In genomic region chr19:32675720-32676185, GRCh38 we compare ENCODE assay signal across 8 cellular contexts. TPM values are rescaled to one million over a fixed set of nuclear protein-coding genes. Genes with fewer than 3 reads are reported as not detected.
DNase-seq lines count a peak whose midpoint lies in the region; ATAC-seq lines count a peak whose summit lies in the region.

Gene RGS9BP (plus strand): TSS chr19:32675848. CDS start chr19:32676264, 416 bp downstream.

- no peaks in the 10 kb centered on the region for H3K36me3 Mint-ChIP-seq in activated CD4-positive, alpha-beta memory T cell treated with anti-CD3 and anti-CD28 coated beads, Interleukin-2, amount 10 ng/mL, durations not matched to agents 7 days and 5 days (ENCODE audit: low read depth)

- no peaks in the 10 kb centered on the region for H3K9me3 ChIP-seq in effector memory CD4-positive, alpha-beta T cell (ENCODE audit: control insufficient read depth, low read length)

- peak within 1 kb of the TSS; percentile 89 for H3K4me3 ChIP-seq in effector memory CD4-positive, alpha-beta T cell (ENCODE audit: insufficient read depth, low read depth, low read length, poor library complexity, severe bottlenecking)

- peaks cover 15% of the 10 kb centered on the region for H3K4me1 ChIP-seq in effector memory CD4-positive, alpha-beta T cell (ENCODE audit: control insufficient read depth, insufficient read depth, low read length, poor library complexity, severe bottlenecking)

- H3K36me3 ChIP-seq in effector memory CD4-positive, alpha-beta T cell (ENCODE audit: control insufficient read depth, insufficient read depth, low read length), result no peaks in the 10 kb centered on the region

- peak; percentile 31 for ATAC-seq in HG02623 (IDR thresholded peaks at IDR 0.05; ENCODE audit: unreplicated experiment)
- no peak for ATAC-seq in GM18870 (IDR thresholded peaks at IDR 0.05; ENCODE audit: unreplicated experiment)

- H3K27me3 Mint-ChIP-seq in activated CD4-positive, alpha-beta memory T cell treated with anti-CD3 and anti-CD28 coated beads, Interleukin-2, amount 10 ng/mL, durations not matched to agents 7 days and 5 days, result peaks cover 16% of the 10 kb centered on the region

- peaks cover 9% of the 10 kb centered on the region for H3K27me3 ChIP-seq in effector memory CD4-positive, alpha-beta T cell (replicated peaks; ENCODE audit: control insufficient read depth, insufficient read depth, low read length, poor library complexity, severe bottlenecking)

- H3K27ac ChIP-seq in effector memory CD4-positive, alpha-beta T cell (ENCODE audit: insufficient read depth, low read length, poor library complexity, severe bottlenecking), result peak within 1 kb of the TSS; percentile 67

- POLR2A ChIA-PET in activated CD4-positive, alpha-beta memory T cell treated with anti-CD3 and anti-CD28 coated beads, Interleukin-2, amount 10 ng/mL, durations not matched to agents 7 days and 5 days (lab: Charles Lee), result interaction anchor here (0.6 to 4.1 kb wide), 9 partner anchors 10 to 270 kb away, joined by 3 to 34 read pairs (median 4); partner anchors contain the start of genes DPY19L3, NUDT19 and PDCD5

- peak within 1 kb of the TSS; percentile 84 for H3K4me3 Mint-ChIP-seq in activated CD4-positive, alpha-beta memory T cell treated with anti-CD3 and anti-CD28 coated beads, Interleukin-2, amount 10 ng/mL, durations not matched to agents 7 days and 5 days

- DNase-seq in DMS114 treated with DMSO at 0.1 percent for 48 hours (lab: John Stamatoyannopoulos, UW; ENCODE audit: unreplicated experiment) (peak; percentile 58), NCI-H510A treated with DMSO at 0.1 percent for 48 hours (lab: John Stamatoyannopoulos, UW) (peak; percentile 42), medulla oblongata (ENCODE audit: extremely low spot score) (peak; percentile 73)
- DNase-seq in activated CD4-positive, alpha-beta memory T cell treated with anti-CD3 and anti-CD28 coated beads, Interleukin-2, amount 10 ng/mL, durations not matched to agents 7 days and 5 days, result peak; percentile 75
- DNase-seq in effector memory CD4-positive, alpha-beta T cell, result peak; percentile 60 to 70 (median 65)
- peak; percentile 43 for DNase-seq in stimulated activated CD8-positive, alpha-beta memory T cell treated with anti-CD3 and anti-CD28 coated beads, Interleukin-12 subunit alpha, Interleukin-12 subunit beta, amount 100 ng/mL, for 4 hours (ENCODE audit: low read depth)

- peak within 1 kb of the TSS; percentile 58 for H3K27ac Mint-ChIP-seq in activated CD4-positive, alpha-beta memory T cell treated with anti-CD3 and anti-CD28 coated beads, Interleukin-2, amount 10 ng/mL, durations not matched to agents 7 days and 5 days

- no peaks in the 10 kb centered on the region for H3K9me3 Mint-ChIP-seq in activated CD4-positive, alpha-beta memory T cell treated with anti-CD3 and anti-CD28 coated beads, Interleukin-2, amount 10 ng/mL, durations not matched to agents 7 days and 5 days

- CTCF ChIA-PET in activated CD4-positive, alpha-beta memory T cell treated with anti-CD3 and anti-CD28 coated beads, Interleukin-2, amount 10 ng/mL, durations not matched to agents 7 days and 5 days (lab: Charles Lee), result interaction anchor here (0.6 to 1.4 kb wide), 5 partner anchors 11 to 501 kb away, joined by 3 to 6 read pairs (median 3); partner anchors contain the start of gene NUDT19

- H3K4me1 Mint-ChIP-seq in activated CD4-positive, alpha-beta memory T cell treated with anti-CD3 and anti-CD28 coated beads, Interleukin-2, amount 10 ng/mL, durations not matched to agents 7 days and 5 days, result peaks cover 36% of the 10 kb centered on the region

RNA-seq across cellular contexts. Expression of gene RGS9BP, which starts in this region (rescaled TPM):
- under 1 TPM; 0.40 to 0.43 TPM for total RNA-seq in activated CD4-positive, alpha-beta memory T cell treated with anti-CD3 and anti-CD28 coated beads, Interleukin-2, amount 10 ng/mL, durations not matched to agents 7 days and 5 days

Comparison
In these comparisons a context has a peak if more than half of its experiments do, and no peak if none do; other contexts are left out.
1. Peak in DNase-seq in activated CD4-positive, alpha-beta memory T cell treated with anti-CD3 and anti-CD28 coated beads, Interleukin-2, amount 10 ng/mL, durations not matched to agents 7 days and 5 days; RNA of the gene not detected or under 1 TPM.